26 cellular contexts compared by ENCODE assay signal in the genomic region with DNA sequence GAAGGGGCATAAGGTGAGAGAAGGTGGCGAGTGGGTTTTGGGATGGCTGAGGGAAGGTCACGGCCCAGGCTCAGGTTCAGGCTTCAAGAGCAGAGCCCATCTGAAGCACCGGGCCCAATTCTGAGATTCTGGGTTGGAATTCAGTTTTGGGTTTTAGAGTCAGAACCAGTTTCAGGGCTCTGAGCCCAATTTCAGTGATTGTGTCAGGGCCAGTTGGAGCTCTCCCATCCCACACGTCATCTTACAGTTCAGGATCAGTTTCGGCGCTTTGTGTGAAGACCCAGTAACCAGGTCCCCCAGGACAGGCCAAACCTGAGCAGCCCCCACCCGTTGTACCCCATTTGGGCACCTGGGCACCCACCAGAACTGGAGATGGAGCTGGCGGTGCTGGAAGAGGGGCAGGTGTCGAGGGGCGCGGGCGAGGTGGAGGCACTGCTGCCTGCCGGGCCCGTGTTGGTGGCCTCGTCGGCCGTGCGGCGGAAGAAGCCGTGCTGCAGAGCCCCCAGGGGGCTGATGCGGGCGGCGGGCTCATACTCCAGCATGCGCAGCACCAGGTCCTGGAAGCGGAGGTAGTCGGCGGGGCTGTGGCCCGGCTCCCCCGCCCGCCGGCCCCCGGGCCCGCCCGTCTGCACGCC. TPM values are rescaled to one million over a fixed set of nuclear protein-coding genes. Genes with fewer than 3 reads are reported as not detected.
DNase-seq lines count a peak whose midpoint lies in the region; ATAC-seq, FAIRE-seq and TF ChIP-seq lines count a peak whose summit lies in the region.
"Had no signal": no experiment of that assay in that cellular context is flagged by ENCODE, and none has a peak within 500 bp of the region (broad histone marks: within the 10 kb centered on the region; RNA-seq: fewer than 3 reads in every experiment).

No MANE protein-coding gene starts in this region.

- peaks cover 16% of the 10 kb centered on the region for H3K79me2 ChIP-seq in astrocyte (ENCODE audit: insufficient read depth, low read length)

- H3K9me3 Mint-ChIP-seq in astrocyte (ENCODE audit: unreplicated experiment) (no peaks in the 10 kb centered on the region), progenitor cell of endocrine pancreas (ENCODE audit: low read depth) (no peaks in the 10 kb centered on the region)
- H3K9me3 Mint-ChIP-seq: CD8-positive, alpha-beta T cell; GM23338; IgD-negative memory B cell had no signal

- no peak overlapping the region for H2AFZ ChIP-seq in astrocyte (ENCODE audit: low read depth, low read length)
- H2AFZ ChIP-seq: GM23338 had no signal

- 90 to 93% (median 92%) methylated on average over 24 to 35 of the region's 35 CpGs for WGBS in stomach, 5 donors
- 90 to 95% (median 93%) methylated on average over 22 to 35 of the region's 35 CpGs for WGBS in adrenal gland, 4 donors

- no peak overlapping the region for H3K9ac ChIP-seq in astrocyte (ENCODE audit: low read length)
- H3K9ac ChIP-seq: KMS-11 had no signal

- intact Hi-C loops in stomach (cut with DNase I; ENCODE audit: low total_unique reads) = no loop called here
- intact Hi-C loops in adrenal gland (cut with DNase I) = no loop called here

- TF ChIP-seq CTCF in HEK293 (tag by site-specific recombination; IDR thresholded peaks at IDR 0.05) = no peak
- no peak for TF ChIP-seq CTCF in astrocyte (IDR thresholded peaks at IDR 0.05; ENCODE audit: insufficient read depth, low read depth, low read length)
- no peak for TF ChIP-seq CTCF in progenitor cell of endocrine pancreas (IDR thresholded peaks at IDR 0.05; ENCODE audit: unreplicated experiment)
- no peak for TF ChIP-seq CTCF in stomach (IDR thresholded peaks at IDR 0.05)
- no peak for TF ChIP-seq CTCF in adrenal gland (IDR thresholded peaks at IDR 0.05)

- H3K27me3 Mint-ChIP-seq in astrocyte (ENCODE audit: low read depth, unreplicated experiment) = no peaks in the 10 kb centered on the region
- H3K27me3 Mint-ChIP-seq in progenitor cell of endocrine pancreas = no peaks in the 10 kb centered on the region
- H3K27me3 Mint-ChIP-seq: IgD-negative memory B cell had no signal

- no peak for TF ChIP-seq EP300 in stomach (IDR thresholded peaks at IDR 0.05)

- H3K27ac ChIP-seq in HEK293 (ENCODE audit: extremely low read depth, low read depth, low read length) (0 out of 2 replicates have a peak overlapping the region, but pooled peaks have one; percentile 24), astrocyte (ENCODE audit: low read depth, low read length) (no peak overlapping the region), stomach (no peak overlapping the region), adrenal gland (no peak overlapping the region)
- H3K27ac ChIP-seq: C4-2B, KMS-11 had no signal

- no peaks in the 10 kb centered on the region for H3K9me3 ChIP-seq in HEK293 (ENCODE audit: control insufficient read depth, insufficient read depth, low read depth, low read length)
- no peaks in the 10 kb centered on the region for H3K9me3 ChIP-seq in astrocyte (ENCODE audit: insufficient read depth, low read depth, low read length)
- no peaks in the 10 kb centered on the region for H3K9me3 ChIP-seq in stomach
- no peaks in the 10 kb centered on the region for H3K9me3 ChIP-seq in adrenal gland (replicated peaks in 1 of 3)
- H3K9me3 ChIP-seq: HAP-1 had no signal

- POLR2A ChIA-PET in HEK293 (lab: Yijun Ruan, JAX) = interaction anchor here (0.6 kb wide), 1 partner anchor 27 kb away, joined by 3 read pairs; no protein-coding TSS in a partner anchor

- H3K4me1 Mint-ChIP-seq in astrocyte (ENCODE audit: low read depth, unreplicated experiment) = peaks cover 4% of the 10 kb centered on the region
- H3K4me1 Mint-ChIP-seq in progenitor cell of endocrine pancreas (ENCODE audit: low read depth) = peaks cover 7% of the 10 kb centered on the region

- H3K4me3 Mint-ChIP-seq in astrocyte (ENCODE audit: unreplicated experiment) (no peak overlapping the region), progenitor cell of endocrine pancreas (ENCODE audit: low read depth) (no peak overlapping the region)
- H3K4me3 Mint-ChIP-seq: CD8-positive, alpha-beta T cell; GM23338 had no signal

- H3K27me3 ChIP-seq in astrocyte (ENCODE audit: insufficient read depth, low read length) (no peaks in the 10 kb centered on the region), stomach (no peaks in the 10 kb centered on the region), adrenal gland (no peaks in the 10 kb centered on the region)

- no peak overlapping the region for H3K4me3 ChIP-seq in HEK293 (ENCODE audit: low read depth, low read length)
- no peak overlapping the region for H3K4me3 ChIP-seq in astrocyte (ENCODE audit: insufficient read depth, low read depth, low read length)
- H3K4me3 ChIP-seq in stomach = no peak overlapping the region
- H3K4me3 ChIP-seq in adrenal gland = no peak overlapping the region
- H3K4me3 ChIP-seq: GM23338, HAP-1 had no signal

- H3K4me1 ChIP-seq in HEK293 (ENCODE audit: control insufficient read depth, insufficient read depth, low read length) (peaks cover 12% of the 10 kb centered on the region), astrocyte (ENCODE audit: insufficient read depth, low read length) (peaks cover 5% of the 10 kb centered on the region), stomach (peaks cover 11 to 21% (median 18%) of the 10 kb centered on the region in 4 donors), adrenal gland (replicated peaks in 1 of 2) (peaks cover 3 to 6% of the 10 kb centered on the region in 2 donors)
- H3K4me1 ChIP-seq: HAP-1 had no signal

- peaks cover 23% of the 10 kb centered on the region for H3K36me3 Mint-ChIP-seq in astrocyte (ENCODE audit: low read depth, unreplicated experiment)
- H3K36me3 Mint-ChIP-seq in progenitor cell of endocrine pancreas (ENCODE audit: insufficient read depth) = peaks cover 23% of the 10 kb centered on the region

- no peak overlapping the region for H3K4me2 ChIP-seq in astrocyte (ENCODE audit: low read length)
- H3K4me2 ChIP-seq: GM23338, KMS-11 had no signal

- no peak for FAIRE-seq in astrocyte (lab: Jason Lieb, UNC)
- FAIRE-seq: GM12891 had no signal

- no peak for ATAC-seq in HG03196 (IDR thresholded peaks at IDR 0.05; ENCODE audit: unreplicated experiment)
- ATAC-seq: CD8-positive, alpha-beta T cell; GM23338 had no signal

- peak overlapping the region; percentile 36 for H3K27ac Mint-ChIP-seq in astrocyte (ENCODE audit: unreplicated experiment)
- peak overlapping the region; percentile 57 for H3K27ac Mint-ChIP-seq in progenitor cell of endocrine pancreas
- H3K27ac Mint-ChIP-seq: CD8-positive, alpha-beta T cell; GM23338 had no signal

- CTCF ChIA-PET in HEK293 (lab: Yijun Ruan, JAX) = interaction anchor here (0.6 to 9.7 kb wide), 2 partner anchors 17 to 310 kb away, joined by 3 to 102 read pairs; no protein-coding TSS in a partner anchor

- no peak for TF ChIP-seq POLR2A in stomach (IDR thresholded peaks at IDR 0.05)
- no peak for TF ChIP-seq POLR2A in adrenal gland (IDR thresholded peaks at IDR 0.05)

- DNase-seq in astrocyte (ENCODE audit: low read depth) (no peak), progenitor cell of endocrine pancreas (ENCODE audit: low spot score, unreplicated experiment) (no peak), stomach (peak; percentile 18), adrenal gland (no peak)
- DNase-seq in stimulated activated CD8-positive, alpha-beta memory T cell treated with anti-CD3 and anti-CD28 coated beads, Interleukin-4, amount 100 ng/mL, for 48 hours = no peak
- DNase-seq: CD8-positive, alpha-beta T cell; DMS 273 treated with DMSO at 0.1 percent for 48 hours; DMS79; EL; GF-D8; MM.1S; NCI-H2029; NCI-H446 treated with DMSO at 0.1 percent for 48 hours; NCI-H526 treated with DMSO at 0.1 percent for 48 hours; RPMI8226; SHP77 had no signal

- H3K36me3 ChIP-seq in HEK293 (ENCODE audit: control insufficient read depth in 2 of 2, insufficient read depth in 1 of 2, low read length in 2 of 2) = peaks cover 57 to 82% of the 10 kb centered on the region in 2 experiments
- peaks cover 13% of the 10 kb centered on the region for H3K36me3 ChIP-seq in astrocyte (ENCODE audit: insufficient read depth, low read length)
- H3K36me3 ChIP-seq in stomach = peaks cover 45 to 66% (median 62%) of the 10 kb centered on the region in 4 donors
- H3K36me3 ChIP-seq in adrenal gland (replicated peaks in 1 of 2) = peaks cover 0 to 63% of the 10 kb centered on the region in 2 donors

- H4K20me1 ChIP-seq in astrocyte (ENCODE audit: insufficient read depth, low read length) = peaks cover 6% of the 10 kb centered on the region

TF ChIP-seq in HEK293, 187 proteins besides CTCF, POLR2A, EP300 and RAD21:
- TF ChIP-seq ZNF600 (tag by site-specific recombination; IDR thresholded peaks at IDR 0.05) (peak; percentile 55; the same call in 1 of the 2 replicates), GLIS2 (tag by site-specific recombination; IDR thresholded peaks at IDR 0.05) (no peak), ZNF610 (tag by site-specific recombination; IDR thresholded peaks at IDR 0.05; ENCODE audit: borderline replicate concordance) (no peak), ZNF837 (tag by site-specific recombination; IDR thresholded peaks at IDR 0.05) (no peak)

RNA-seq across cellular contexts. Expression of gene DYRK1B, which starts 7.5 kb away (rescaled TPM):
- total RNA-seq in astrocyte (25.4 and 31.4 TPM in 2 replicates), progenitor cell of endocrine pancreas (80.7 and 90.7 TPM in 2 replicates), stomach (10 to 100 TPM in 3 of 5 donors, 1 to 10 TPM in 2; 3.9 to 28.4 (median 10.7) TPM), adrenal gland (10 to 100 TPM in 7 of 8 donors, 1 to 10 TPM in 1; 7.8 to 51.0 (median 25.5) TPM)
- polyA plus RNA-seq in stomach (10 to 100 TPM in 1 of 3 donors, 1 to 10 TPM in 2; 5.7 to 13.2 (median 9.1) TPM), adrenal gland (10 to 100 TPM; 18.7 to 66.6 (median 30.2) TPM)

RNA-seq across cellular contexts. Expression of gene FBL, which starts 19.8 kb away (rescaled TPM):
- total RNA-seq in astrocyte = 109 and 135 TPM in 2 replicates
- 250 and 271 TPM in 2 replicates for total RNA-seq in progenitor cell of endocrine pancreas
- total RNA-seq in stomach = 100 to 1,000 TPM in 4 of 5 donors, 10 to 100 TPM in 1; 59.8 to 311 (median 129) TPM
- 100 to 1,000 TPM; 229 to 331 (median 318) TPM for polyA plus RNA-seq in stomach
- 100 to 1,000 TPM in 4 of 8 donors, 10 to 100 TPM in 4; 52.4 to 196 (median 94.3) TPM for total RNA-seq in adrenal gland
- 100 to 1,000 TPM; 101 to 228 (median 214) TPM for polyA plus RNA-seq in adrenal gland

RNA-seq across cellular contexts. Expression of gene LEUTX, which starts 47.8 kb away (rescaled TPM):
- total RNA-seq in astrocyte = not detected in 2 replicates
- total RNA-seq in progenitor cell of endocrine pancreas = not detected in 2 replicates
- total RNA-seq in stomach = not detected
- not detected for polyA plus RNA-seq in stomach
- not detected for total RNA-seq in adrenal gland
- not detected for polyA plus RNA-seq in adrenal gland
- total RNA-seq: A673; CD8-positive, alpha-beta T cell; GM23338; SK-MEL-5 had no signal
- polyA plus RNA-seq: GM23338, IgD-negative memory B cell had no signal
